In the genomic region with DNA sequence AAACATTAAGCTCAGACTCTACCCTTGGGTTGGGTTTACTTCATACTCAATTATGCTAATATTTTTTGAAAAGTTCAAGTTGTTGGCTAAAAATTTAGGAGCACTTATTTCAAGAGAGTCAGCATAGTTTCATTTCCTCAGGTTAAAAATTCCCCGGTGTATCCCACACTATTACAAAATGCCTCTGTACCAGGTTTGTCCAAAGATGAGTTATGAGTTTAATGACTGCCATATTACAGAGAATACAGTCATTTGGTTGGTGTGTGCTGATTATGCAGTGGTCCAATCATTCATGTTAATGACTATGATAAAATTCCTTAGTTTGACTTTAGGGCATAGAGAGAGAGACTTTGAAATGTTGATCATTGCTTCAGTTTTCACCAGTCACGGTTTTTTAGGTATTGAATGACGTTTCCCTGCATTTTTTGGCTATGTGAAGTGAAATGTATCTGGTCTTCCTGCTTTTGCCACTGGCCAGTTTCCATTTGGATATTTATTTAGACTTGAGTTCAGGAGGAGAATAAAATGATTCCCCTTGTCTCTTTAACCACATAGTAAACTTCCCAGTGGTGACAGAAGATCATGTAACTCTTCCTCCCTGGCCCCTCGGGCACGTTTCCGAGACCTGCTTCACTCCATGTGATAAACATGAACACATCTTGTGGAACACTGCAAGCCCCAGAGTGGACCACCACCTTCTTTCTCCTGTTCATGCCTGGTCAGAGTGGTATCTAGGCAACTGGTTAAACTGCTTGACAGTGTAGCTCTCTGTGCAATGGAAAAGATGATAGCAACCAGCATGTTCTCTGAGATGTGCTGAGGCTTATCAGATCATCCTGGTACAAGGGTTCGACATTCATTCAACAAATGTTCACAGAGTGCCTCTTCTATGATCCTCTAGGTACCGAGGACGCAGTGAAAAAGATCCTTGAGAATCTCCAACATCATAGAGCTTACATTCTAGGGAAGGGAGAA, we compare ENCODE assay signal across 1 cellular context.
A peak's percentile ranks its signal among the peaks of the same experiment; 100 is the strongest.
TF ChIP-seq lines count a peak whose summit lies in the region.

No MANE protein-coding gene starts in this region.

TF ChIP-seq in GM12878, 131 proteins besides CTCF, POLR2A, EP300 and RAD21 (continued from another document and continues in another):
- TF ChIP-seq, protein P1, sequence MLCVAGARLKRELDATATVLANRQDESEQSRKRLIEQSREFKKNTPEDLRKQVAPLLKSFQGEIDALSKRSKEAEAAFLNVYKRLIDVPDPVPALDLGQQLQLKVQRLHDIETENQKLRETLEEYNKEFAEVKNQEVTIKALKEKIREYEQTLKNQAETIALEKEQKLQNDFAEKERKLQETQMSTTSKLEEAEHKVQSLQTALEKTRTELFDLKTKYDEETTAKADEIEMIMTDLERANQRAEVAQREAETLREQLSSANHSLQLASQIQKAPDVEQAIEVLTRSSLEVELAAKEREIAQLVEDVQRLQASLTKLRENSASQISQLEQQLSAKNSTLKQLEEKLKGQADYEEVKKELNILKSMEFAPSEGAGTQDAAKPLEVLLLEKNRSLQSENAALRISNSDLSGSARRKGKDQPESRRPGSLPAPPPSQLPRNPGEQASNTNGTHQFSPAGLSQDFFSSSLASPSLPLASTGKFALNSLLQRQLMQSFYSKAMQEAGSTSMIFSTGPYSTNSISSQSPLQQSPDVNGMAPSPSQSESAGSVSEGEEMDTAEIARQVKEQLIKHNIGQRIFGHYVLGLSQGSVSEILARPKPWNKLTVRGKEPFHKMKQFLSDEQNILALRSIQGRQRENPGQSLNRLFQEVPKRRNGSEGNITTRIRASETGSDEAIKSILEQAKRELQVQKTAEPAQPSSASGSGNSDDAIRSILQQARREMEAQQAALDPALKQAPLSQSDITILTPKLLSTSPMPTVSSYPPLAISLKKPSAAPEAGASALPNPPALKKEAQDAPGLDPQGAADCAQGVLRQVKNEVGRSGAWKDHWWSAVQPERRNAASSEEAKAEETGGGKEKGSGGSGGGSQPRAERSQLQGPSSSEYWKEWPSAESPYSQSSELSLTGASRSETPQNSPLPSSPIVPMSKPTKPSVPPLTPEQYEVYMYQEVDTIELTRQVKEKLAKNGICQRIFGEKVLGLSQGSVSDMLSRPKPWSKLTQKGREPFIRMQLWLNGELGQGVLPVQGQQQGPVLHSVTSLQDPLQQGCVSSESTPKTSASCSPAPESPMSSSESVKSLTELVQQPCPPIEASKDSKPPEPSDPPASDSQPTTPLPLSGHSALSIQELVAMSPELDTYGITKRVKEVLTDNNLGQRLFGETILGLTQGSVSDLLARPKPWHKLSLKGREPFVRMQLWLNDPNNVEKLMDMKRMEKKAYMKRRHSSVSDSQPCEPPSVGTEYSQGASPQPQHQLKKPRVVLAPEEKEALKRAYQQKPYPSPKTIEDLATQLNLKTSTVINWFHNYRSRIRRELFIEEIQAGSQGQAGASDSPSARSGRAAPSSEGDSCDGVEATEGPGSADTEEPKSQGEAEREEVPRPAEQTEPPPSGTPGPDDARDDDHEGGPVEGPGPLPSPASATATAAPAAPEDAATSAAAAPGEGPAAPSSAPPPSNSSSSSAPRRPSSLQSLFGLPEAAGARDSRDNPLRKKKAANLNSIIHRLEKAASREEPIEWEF (IDR thresholded peaks at IDR 0.05; ENCODE audit: insufficient replicate concordance, low read depth, low read length), result no peak
- TF ChIP-seq FOXK2 (IDR thresholded peaks at IDR 0.05) (no peak), MEF2A (IDR thresholded peaks at IDR 0.05; ENCODE audit: insufficient read depth, low read depth, low read length) (no peak), RFX5 (IDR thresholded peaks at IDR 0.05; ENCODE audit: low read depth, low read length) (no peak), SUZ12 (IDR thresholded peaks at IDR 0.05; ENCODE audit: unreplicated experiment) (no peak), ZNF274 (IDR thresholded peaks at IDR 0.05; ENCODE audit: insufficient read depth, insufficient read length) (no peak), ZNF592 (IDR thresholded peaks at IDR 0.05) (no peak), CHD2 (IDR thresholded peaks at IDR 0.05; ENCODE audit: borderline replicate concordance, low read depth, low read length) (0 out of 2 replicates have a peak, but pooled peaks have one; percentile 29), ZNF384 (IDR thresholded peaks at IDR 0.05; ENCODE audit: borderline replicate concordance, low read depth, low read length) (no peak), RBBP5 (conservative IDR thresholded peaks at IDR 0.05) (no peak), IRF4 (IDR thresholded peaks at IDR 0.05; ENCODE audit: low read depth, low read length) (no peak), TCF7 (IDR thresholded peaks at IDR 0.05; ENCODE audit: borderline replicate concordance) (no peak), PRDM15 (CRISPR knock-in tag; IDR thresholded peaks at IDR 0.05) (no peak), SREBF1 (IDR thresholded peaks at IDR 0.05; ENCODE audit: low read length) (no peak), SMC3 (IDR thresholded peaks at IDR 0.05; ENCODE audit: borderline replicate concordance, low read length) (no peak), LARP7 (IDR thresholded peaks at IDR 0.05) (no peak), E2F4 (IDR thresholded peaks at IDR 0.05; ENCODE audit: low read depth, low read length) (no peak), ZZZ3 (IDR thresholded peaks at IDR 0.05; ENCODE audit: control insufficient read depth, insufficient read length, low read depth) (no peak), HDGF (IDR thresholded peaks at IDR 0.05) (no peak), USF1 (IDR thresholded peaks at IDR 0.05; ENCODE audit: borderline replicate concordance, extremely low read length, insufficient read depth, low read depth, low read length) (no peak), GATAD2B (conservative IDR thresholded peaks at IDR 0.05; ENCODE audit: low read depth) (no peak), POU2F2 (IDR thresholded peaks at IDR 0.05; ENCODE audit: borderline replicate concordance, low read depth, low read length) (no peak), TARDBP (IDR thresholded peaks at IDR 0.05; ENCODE audit: borderline replicate concordance) (no peak), KAT2A (conservative IDR thresholded peaks at IDR 0.05; ENCODE audit: control insufficient read depth, low read depth, low read length) (no peak), POLR2AphosphoS2 (IDR thresholded peaks at IDR 0.05; ENCODE audit: low read depth, low read length) (no peak)
- TF ChIP-seq, protein P2, sequence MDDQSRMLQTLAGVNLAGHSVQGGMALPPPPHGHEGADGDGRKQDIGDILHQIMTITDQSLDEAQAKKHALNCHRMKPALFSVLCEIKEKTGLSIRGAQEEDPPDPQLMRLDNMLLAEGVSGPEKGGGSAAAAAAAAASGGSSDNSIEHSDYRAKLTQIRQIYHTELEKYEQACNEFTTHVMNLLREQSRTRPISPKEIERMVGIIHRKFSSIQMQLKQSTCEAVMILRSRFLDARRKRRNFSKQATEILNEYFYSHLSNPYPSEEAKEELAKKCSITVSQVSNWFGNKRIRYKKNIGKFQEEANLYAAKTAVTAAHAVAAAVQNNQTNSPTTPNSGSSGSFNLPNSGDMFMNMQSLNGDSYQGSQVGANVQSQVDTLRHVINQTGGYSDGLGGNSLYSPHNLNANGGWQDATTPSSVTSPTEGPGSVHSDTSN (IDR thresholded peaks at IDR 0.05; ENCODE audit: insufficient replicate concordance, low read depth, low read length), result no peak
- TF ChIP-seq, protein P3, sequence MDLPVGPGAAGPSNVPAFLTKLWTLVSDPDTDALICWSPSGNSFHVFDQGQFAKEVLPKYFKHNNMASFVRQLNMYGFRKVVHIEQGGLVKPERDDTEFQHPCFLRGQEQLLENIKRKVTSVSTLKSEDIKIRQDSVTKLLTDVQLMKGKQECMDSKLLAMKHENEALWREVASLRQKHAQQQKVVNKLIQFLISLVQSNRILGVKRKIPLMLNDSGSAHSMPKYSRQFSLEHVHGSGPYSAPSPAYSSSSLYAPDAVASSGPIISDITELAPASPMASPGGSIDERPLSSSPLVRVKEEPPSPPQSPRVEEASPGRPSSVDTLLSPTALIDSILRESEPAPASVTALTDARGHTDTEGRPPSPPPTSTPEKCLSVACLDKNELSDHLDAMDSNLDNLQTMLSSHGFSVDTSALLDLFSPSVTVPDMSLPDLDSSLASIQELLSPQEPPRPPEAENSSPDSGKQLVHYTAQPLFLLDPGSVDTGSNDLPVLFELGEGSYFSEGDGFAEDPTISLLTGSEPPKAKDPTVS (IDR thresholded peaks at IDR 0.05; ENCODE audit: low read depth, low read length), result no peak
- TF ChIP-seq, protein P4, sequence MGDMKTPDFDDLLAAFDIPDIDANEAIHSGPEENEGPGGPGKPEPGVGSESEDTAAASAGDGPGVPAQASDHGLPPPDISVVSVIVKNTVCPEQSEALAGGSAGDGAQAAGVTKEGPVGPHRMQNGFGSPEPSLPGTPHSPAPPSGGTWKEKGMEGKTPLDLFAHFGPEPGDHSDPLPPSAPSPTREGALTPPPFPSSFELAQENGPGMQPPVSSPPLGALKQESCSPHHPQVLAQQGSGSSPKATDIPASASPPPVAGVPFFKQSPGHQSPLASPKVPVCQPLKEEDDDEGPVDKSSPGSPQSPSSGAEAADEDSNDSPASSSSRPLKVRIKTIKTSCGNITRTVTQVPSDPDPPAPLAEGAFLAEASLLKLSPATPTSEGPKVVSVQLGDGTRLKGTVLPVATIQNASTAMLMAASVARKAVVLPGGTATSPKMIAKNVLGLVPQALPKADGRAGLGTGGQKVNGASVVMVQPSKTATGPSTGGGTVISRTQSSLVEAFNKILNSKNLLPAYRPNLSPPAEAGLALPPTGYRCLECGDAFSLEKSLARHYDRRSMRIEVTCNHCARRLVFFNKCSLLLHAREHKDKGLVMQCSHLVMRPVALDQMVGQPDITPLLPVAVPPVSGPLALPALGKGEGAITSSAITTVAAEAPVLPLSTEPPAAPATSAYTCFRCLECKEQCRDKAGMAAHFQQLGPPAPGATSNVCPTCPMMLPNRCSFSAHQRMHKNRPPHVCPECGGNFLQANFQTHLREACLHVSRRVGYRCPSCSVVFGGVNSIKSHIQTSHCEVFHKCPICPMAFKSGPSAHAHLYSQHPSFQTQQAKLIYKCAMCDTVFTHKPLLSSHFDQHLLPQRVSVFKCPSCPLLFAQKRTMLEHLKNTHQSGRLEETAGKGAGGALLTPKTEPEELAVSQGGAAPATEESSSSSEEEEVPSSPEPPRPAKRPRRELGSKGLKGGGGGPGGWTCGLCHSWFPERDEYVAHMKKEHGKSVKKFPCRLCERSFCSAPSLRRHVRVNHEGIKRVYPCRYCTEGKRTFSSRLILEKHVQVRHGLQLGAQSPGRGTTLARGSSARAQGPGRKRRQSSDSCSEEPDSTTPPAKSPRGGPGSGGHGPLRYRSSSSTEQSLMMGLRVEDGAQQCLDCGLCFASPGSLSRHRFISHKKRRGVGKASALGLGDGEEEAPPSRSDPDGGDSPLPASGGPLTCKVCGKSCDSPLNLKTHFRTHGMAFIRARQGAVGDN (IDR thresholded peaks at IDR 0.05), result no peak
